In the genomic region with DNA sequence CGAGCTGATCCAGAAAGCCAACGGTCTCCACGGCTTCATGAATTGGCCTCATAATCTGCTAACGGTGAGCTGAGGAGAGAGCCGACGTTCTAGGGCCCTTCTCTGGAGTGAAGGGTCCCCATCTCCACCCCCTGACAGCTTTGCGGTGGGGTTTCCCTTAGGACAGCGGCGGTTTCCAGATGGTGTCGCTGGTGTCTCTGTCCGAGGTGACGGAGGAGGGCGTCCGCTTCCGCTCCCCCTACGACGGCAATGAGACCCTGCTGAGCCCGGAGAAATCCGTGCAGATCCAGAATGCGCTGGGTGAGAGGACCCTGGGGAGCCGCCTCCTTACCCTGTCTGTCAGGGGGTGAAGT, we compare ENCODE assay signal across 8 cellular contexts. TPM values are rescaled to one million over a fixed set of nuclear protein-coding genes. Genes with fewer than 3 reads are reported as not detected.
A peak's percentile ranks its signal among the peaks of the same experiment; 100 is the strongest.
DNase-seq lines count a peak whose midpoint lies in the region; TF ChIP-seq lines count a peak whose summit lies in the region.

No MANE protein-coding gene starts in this region.

- H3K27ac Mint-ChIP-seq in osteocyte (ENCODE audit: unreplicated experiment): peak overlapping the region; percentile 62

- H3K27ac ChIP-seq in ACC112 (ENCODE audit: low read depth, low read length): peak overlapping the region; percentile 20; the same call in 1 of the 2 replicates
- H3K27ac ChIP-seq in WERI-Rb-1: peak overlapping the region; percentile 76

- 0 out of 2 replicates have a peak, but pooled peaks have one; percentile 12 for TF ChIP-seq CTCF in GM12875 (IDR thresholded peaks at IDR 0.05; ENCODE audit: borderline replicate concordance, insufficient read depth, low read depth, low read length)
- peak; percentile 53 for TF ChIP-seq CTCF in WERI-Rb-1 (IDR thresholded peaks at IDR 0.05; ENCODE audit: low read depth, low read length)
- TF ChIP-seq CTCF in fibroblast of villous mesenchyme (IDR thresholded peaks at IDR 0.05; ENCODE audit: insufficient read depth, low read depth, low read length): no peak
- no peak for TF ChIP-seq CTCF in osteocyte (IDR thresholded peaks at IDR 0.05)

- H3K4me1 ChIP-seq in ACC112 (ENCODE audit: control insufficient read depth, insufficient read depth, low read length, unreplicated experiment): no peaks in the 10 kb centered on the region

- no peaks in the 10 kb centered on the region for H3K27me3 Mint-ChIP-seq in osteocyte (ENCODE audit: unreplicated experiment)

- H3K9me3 ChIP-seq in WERI-Rb-1 (ENCODE audit: severe bottlenecking): no peaks in the 10 kb centered on the region

- H3K36me3 Mint-ChIP-seq in osteocyte (ENCODE audit: unreplicated experiment): no peaks in the 10 kb centered on the region

- peak; percentile 67 for DNase-seq in HuH-7.5 (ENCODE audit: low spot score)
- peak; percentile 83 for DNase-seq in WERI-Rb-1
- no peak for DNase-seq in fibroblast of villous mesenchyme (ENCODE audit: low read depth)
- no peak for DNase-seq in osteocyte (ENCODE audit: extremely low spot score, unreplicated experiment)
- DNase-seq in LoVo (ENCODE audit: low spot score): no peak
- no peak for DNase-seq in pons (ENCODE audit: low spot score)

- peaks cover 11% of the 10 kb centered on the region for H3K4me1 Mint-ChIP-seq in osteocyte (ENCODE audit: unreplicated experiment)

- H3K27me3 ChIP-seq in ACC112 (ENCODE audit: insufficient read depth, low read length): no peaks in the 10 kb centered on the region
- H3K27me3 ChIP-seq in WERI-Rb-1 (ENCODE audit: insufficient read depth, low read depth, severe bottlenecking): no peaks in the 10 kb centered on the region

- no peaks in the 10 kb centered on the region for H3K9me3 Mint-ChIP-seq in osteocyte (ENCODE audit: unreplicated experiment)

- peaks cover 4% of the 10 kb centered on the region for H3K79me2 ChIP-seq in ACC112 (ENCODE audit: control insufficient read depth, insufficient read depth, low read length, unreplicated experiment)

- H3K4me3 ChIP-seq in ACC112 (ENCODE audit: low read depth, low read length) (peak overlapping the region; percentile 94), GM12875 (ENCODE audit: low read depth, low read length) (peak overlapping the region; percentile 97), WERI-Rb-1 (ENCODE audit: low read depth, low read length) (peak overlapping the region; percentile 91), fibroblast of villous mesenchyme (ENCODE audit: low read depth, low read length) (peak overlapping the region; percentile 83)

- H3K4me3 Mint-ChIP-seq in osteocyte (ENCODE audit: unreplicated experiment): peak overlapping the region; percentile 87

- H2AFZ ChIP-seq in ACC112 (ENCODE audit: low read length, unreplicated experiment): peak overlapping the region; percentile 96

- H3K36me3 ChIP-seq in ACC112 (ENCODE audit: insufficient read depth, low read length) (no peaks in the 10 kb centered on the region), WERI-Rb-1 (peaks cover 4% of the 10 kb centered on the region)

RNA-seq across cellular contexts. Expression of gene QTRT1, which starts 0.7 kb away (rescaled TPM):
- 20.6 and 25.5 TPM in 2 replicates for total RNA-seq in fibroblast of villous mesenchyme
- 56.3 and 57.7 TPM in 2 replicates for total RNA-seq in osteocyte

RNA-seq across cellular contexts. Expression of gene DNM2, which starts 15.9 kb away (rescaled TPM):
- 101 and 107 TPM in 2 replicates for total RNA-seq in fibroblast of villous mesenchyme
- 157 and 163 TPM in 2 replicates for total RNA-seq in osteocyte

RNA-seq across cellular contexts. Expression of gene ILF3, which starts 47.8 kb away (rescaled TPM):
- total RNA-seq in fibroblast of villous mesenchyme (121 and 136 TPM in 2 replicates), osteocyte (223 and 231 TPM in 2 replicates)

Comparison
In these comparisons a context has a peak if more than half of its experiments do, and no peak if none do; other contexts are left out.
1. CTCF ChIP-seq: peak in GM12875 (single experiment) and WERI-Rb-1 (single experiment); none in fibroblast of villous mesenchyme (single experiment) and osteocyte (single experiment).
2. DNase-seq: peak in HuH-7.5 (single experiment) and WERI-Rb-1 (single experiment); none in fibroblast of villous mesenchyme (single experiment), osteocyte (single experiment), LoVo (single experiment) and pons (single experiment).
3. Peak in every context shown above with its lines, with median percentiles within 50 percentile points of each other: H3K4me3 ChIP-seq.